ENCODE assay signal across 11 cellular contexts in genomic region chr13:111854403-111854802, GRCh38.
A peak's percentile ranks its signal among the peaks of the same experiment; 100 is the strongest.
DNase-seq lines count a peak whose midpoint lies in the region; TF ChIP-seq lines count a peak whose summit lies in the region.
"Had no signal": no experiment of that assay in that cellular context is flagged by ENCODE, and none has a peak within 500 bp of the region (broad histone marks: within the 10 kb centered on the region; RNA-seq: fewer than 3 reads in every experiment).

No MANE protein-coding gene starts in this region.

- H3K27ac Mint-ChIP-seq in HFFc6: no peak overlapping the region
- H3K27ac Mint-ChIP-seq: CD4-positive, CD25-positive, alpha-beta regulatory T cell; T-helper 2 cell treated with Interferon-gamma antibody and Interleukin-4, amounts not matched to agents 5 μg/mL and 100 μg/mL, for 36 hours had no signal

- H3K36me3 Mint-ChIP-seq in HFFc6 (ENCODE audit: low read depth): peaks cover 6% of the 10 kb centered on the region; the same call in 1 of the 2 replicates
- H3K36me3 Mint-ChIP-seq: CD4-positive, CD25-positive, alpha-beta regulatory T cell had no signal

- H3K27me3 Mint-ChIP-seq in HFFc6 (ENCODE audit: insufficient read depth): no peaks in the 10 kb centered on the region; the same call in 1 of the 2 replicates

- H3K9me3 Mint-ChIP-seq in HFFc6: peaks cover 43% of the 10 kb centered on the region
- H3K9me3 Mint-ChIP-seq: T-helper 2 cell treated with Interferon-gamma antibody and Interleukin-4, amounts not matched to agents 5 μg/mL and 100 μg/mL, for 36 hours had no signal

- no peak overlapping the region for H3K4me3 Mint-ChIP-seq in HFFc6
- H3K4me3 Mint-ChIP-seq: CD4-positive, CD25-positive, alpha-beta regulatory T cell; T-helper 2 cell treated with Interferon-gamma antibody and Interleukin-4, amounts not matched to agents 5 μg/mL and 100 μg/mL, for 36 hours had no signal

- TF ChIP-seq CTCF in HFFc6 (IDR thresholded peaks at IDR 0.05): no peak

- DNase-seq in COLO668 (lab: John Stamatoyannopoulos, UW; ENCODE audit: unreplicated experiment): peak; percentile 85
- DNase-seq in DMS79 (lab: John Stamatoyannopoulos, UW): peak; percentile 69
- peak; percentile 56 for DNase-seq in NCI-H345 (lab: John Stamatoyannopoulos, UW)
- peak; percentile 36 for DNase-seq in islet precursor cell
- DNase-seq in OCI-M2 (lab: John Stamatoyannopoulos, UW; ENCODE audit: unreplicated experiment): no peak
- no peak for DNase-seq in NCI-H1436 (lab: John Stamatoyannopoulos, UW)
- no peak for DNase-seq in HFFc6
- DNase-seq: CD4-positive, CD25-positive, alpha-beta regulatory T cell; GOT3; MG63 had no signal

- no peaks in the 10 kb centered on the region for H3K4me1 Mint-ChIP-seq in HFFc6 (ENCODE audit: low read depth)
- H3K4me1 Mint-ChIP-seq: CD4-positive, CD25-positive, alpha-beta regulatory T cell had no signal

Comparison
In these comparisons a context has a peak if more than half of its experiments do, and no peak if none do; other contexts are left out.
1. DNase-seq: peak in COLO668 (single experiment), DMS79 (single experiment), NCI-H345 (single experiment) and islet precursor cell (single experiment); none in OCI-M2 (single experiment), NCI-H1436 (single experiment) and HFFc6 (single experiment).